Comparison of ENCODE assay signal across 1 cellular context in the genomic region with DNA sequence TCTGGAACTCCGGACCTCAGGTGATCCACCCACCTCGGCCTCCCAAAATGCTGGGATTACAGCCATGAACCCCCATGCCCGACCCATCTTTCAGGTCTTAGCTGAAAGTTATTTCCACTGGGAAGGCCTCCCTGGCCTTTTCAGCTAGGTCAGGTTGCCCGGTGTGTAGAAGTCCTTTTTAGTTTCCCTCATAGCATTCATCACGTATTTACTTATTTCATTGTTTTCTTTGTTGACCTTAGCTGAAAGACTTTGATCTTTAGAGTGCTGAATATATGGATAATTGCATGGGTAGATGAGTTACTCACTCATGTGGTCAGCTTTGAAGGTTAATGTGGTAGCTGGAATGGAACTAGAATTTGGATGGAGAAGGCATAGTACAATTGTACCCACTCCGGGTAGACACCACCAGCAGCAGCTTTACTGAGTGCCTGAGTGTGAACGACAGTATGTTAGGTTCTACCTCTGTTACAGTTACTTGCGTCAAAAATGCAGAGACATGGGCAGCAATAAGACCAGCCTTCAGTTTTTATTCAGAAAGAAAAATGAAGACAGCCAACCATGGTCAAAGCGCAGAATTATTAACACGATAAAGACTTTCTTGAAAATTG.
TF ChIP-seq lines count a peak whose summit lies in the region.

No MANE protein-coding gene starts in this region.

TF ChIP-seq in HepG2, 621 proteins besides CTCF, POLR2A, EP300 and RAD21 (continued from another document):
- TF ChIP-seq RFXAP (CRISPR knock-in tag; IDR thresholded peaks at IDR 0.05; ENCODE audit: borderline replicate concordance) (peak; percentile 45; the same call in 1 of the 2 replicates), ZNF234 (CRISPR knock-in tag; conservative IDR thresholded peaks at IDR 0.05) (0 out of 2 replicates have a peak, but pooled peaks have one; percentile 67), ZNF383 (CRISPR knock-in tag; IDR thresholded peaks at IDR 0.05; ENCODE audit: borderline replicate concordance) (no peak), THAP11 (CRISPR knock-in tag; IDR thresholded peaks at IDR 0.05) (peak; percentile 86), PITX1 (CRISPR knock-in tag; IDR thresholded peaks at IDR 0.05) (no peak), ZNF615 (CRISPR knock-in tag; IDR thresholded peaks at IDR 0.05; ENCODE audit: borderline replicate concordance) (no peak), ZNF746 (CRISPR knock-in tag; IDR thresholded peaks at IDR 0.05) (0 out of 2 replicates have a peak, but pooled peaks have one; percentile 43), PHF8 (CRISPR knock-in tag; IDR thresholded peaks at IDR 0.05) (no peak), ZNF451 (CRISPR knock-in tag; IDR thresholded peaks at IDR 0.05) (peak; percentile 66; the same call in 1 of the 2 replicates), RXRB (CRISPR knock-in tag; IDR thresholded peaks at IDR 0.05; ENCODE audit: borderline replicate concordance) (peak; percentile 97), ZFP36L2 (CRISPR knock-in tag; IDR thresholded peaks at IDR 0.05) (peak; percentile 75; the same call in 1 of the 2 replicates), ARHGAP35 (CRISPR knock-in tag; IDR thresholded peaks at IDR 0.05; ENCODE audit: borderline replicate concordance) (0 out of 2 replicates have a peak, but pooled peaks have one; percentile 25), ZNF775 (CRISPR knock-in tag; IDR thresholded peaks at IDR 0.05; ENCODE audit: borderline replicate concordance) (no peak), MAFF (IDR thresholded peaks at IDR 0.05; ENCODE audit: low read depth, low read length) (peak; percentile 59), ZBTB20 (CRISPR knock-in tag; IDR thresholded peaks at IDR 0.05; ENCODE audit: borderline replicate concordance, low read depth) (peak; percentile 97; the same call in 1 of the 2 replicates), JUNB (CRISPR knock-in tag; IDR thresholded peaks at IDR 0.05; ENCODE audit: borderline replicate concordance) (peak; percentile 87; the same call in 1 of the 2 replicates), ZNF251 (CRISPR knock-in tag; IDR thresholded peaks at IDR 0.05) (no peak), ZNF337 (CRISPR knock-in tag; IDR thresholded peaks at IDR 0.05; ENCODE audit: borderline replicate concordance, low read depth) (0 out of 2 replicates have a peak, but pooled peaks have one; percentile 44), ZBTB7B (CRISPR knock-in tag; IDR thresholded peaks at IDR 0.05) (peak; percentile 65; the same call in 1 of the 2 replicates), CEBPG (CRISPR knock-in tag; IDR thresholded peaks at IDR 0.05) (peak; percentile 85), PHF21A (CRISPR knock-in tag; IDR thresholded peaks at IDR 0.05) (peak; percentile 96), ZNF720 (CRISPR knock-in tag; IDR thresholded peaks at IDR 0.05) (no peak), ZNF331 (CRISPR knock-in tag; IDR thresholded peaks at IDR 0.05) (peak; percentile 96), KLF12 (CRISPR knock-in tag; IDR thresholded peaks at IDR 0.05; ENCODE audit: borderline replicate concordance) (no peak), NR2F6 (IDR thresholded peaks at IDR 0.05) (peak; percentile 89), NR2F6 (CRISPR knock-in tag; IDR thresholded peaks at IDR 0.05) (peak; percentile 96), ISX (CRISPR knock-in tag; conservative IDR thresholded peaks at IDR 0.05) (no peak), ZNF30 (CRISPR knock-in tag; IDR thresholded peaks at IDR 0.05) (no peak), KMT2A (CRISPR knock-in tag; IDR thresholded peaks at IDR 0.05) (peak; percentile 87), CREM (IDR thresholded peaks at IDR 0.05) (peak; percentile 94), CREM (CRISPR knock-in tag; IDR thresholded peaks at IDR 0.05) (no peak), MED13 (CRISPR knock-in tag; IDR thresholded peaks at IDR 0.05) (0 out of 2 replicates have a peak, but pooled peaks have one; percentile 60), FOXA1 (IDR thresholded peaks at IDR 0.05) (peak; percentile 99), FOXA1 (CRISPR knock-in tag; IDR thresholded peaks at IDR 0.05) (peak; percentile 100), GATA4 (IDR thresholded peaks at IDR 0.05; ENCODE audit: borderline replicate concordance, low read depth) (peak; percentile 80; the same call in 1 of the 2 replicates)
- TF ChIP-seq, protein P1, sequence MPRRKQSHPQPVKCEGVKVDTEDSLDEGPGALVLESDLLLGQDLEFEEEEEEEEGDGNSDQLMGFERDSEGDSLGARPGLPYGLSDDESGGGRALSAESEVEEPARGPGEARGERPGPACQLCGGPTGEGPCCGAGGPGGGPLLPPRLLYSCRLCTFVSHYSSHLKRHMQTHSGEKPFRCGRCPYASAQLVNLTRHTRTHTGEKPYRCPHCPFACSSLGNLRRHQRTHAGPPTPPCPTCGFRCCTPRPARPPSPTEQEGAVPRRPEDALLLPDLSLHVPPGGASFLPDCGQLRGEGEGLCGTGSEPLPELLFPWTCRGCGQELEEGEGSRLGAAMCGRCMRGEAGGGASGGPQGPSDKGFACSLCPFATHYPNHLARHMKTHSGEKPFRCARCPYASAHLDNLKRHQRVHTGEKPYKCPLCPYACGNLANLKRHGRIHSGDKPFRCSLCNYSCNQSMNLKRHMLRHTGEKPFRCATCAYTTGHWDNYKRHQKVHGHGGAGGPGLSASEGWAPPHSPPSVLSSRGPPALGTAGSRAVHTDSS (CRISPR knock-in tag; conservative IDR thresholded peaks at IDR 0.05): no peak
- TF ChIP-seq, protein P2, sequence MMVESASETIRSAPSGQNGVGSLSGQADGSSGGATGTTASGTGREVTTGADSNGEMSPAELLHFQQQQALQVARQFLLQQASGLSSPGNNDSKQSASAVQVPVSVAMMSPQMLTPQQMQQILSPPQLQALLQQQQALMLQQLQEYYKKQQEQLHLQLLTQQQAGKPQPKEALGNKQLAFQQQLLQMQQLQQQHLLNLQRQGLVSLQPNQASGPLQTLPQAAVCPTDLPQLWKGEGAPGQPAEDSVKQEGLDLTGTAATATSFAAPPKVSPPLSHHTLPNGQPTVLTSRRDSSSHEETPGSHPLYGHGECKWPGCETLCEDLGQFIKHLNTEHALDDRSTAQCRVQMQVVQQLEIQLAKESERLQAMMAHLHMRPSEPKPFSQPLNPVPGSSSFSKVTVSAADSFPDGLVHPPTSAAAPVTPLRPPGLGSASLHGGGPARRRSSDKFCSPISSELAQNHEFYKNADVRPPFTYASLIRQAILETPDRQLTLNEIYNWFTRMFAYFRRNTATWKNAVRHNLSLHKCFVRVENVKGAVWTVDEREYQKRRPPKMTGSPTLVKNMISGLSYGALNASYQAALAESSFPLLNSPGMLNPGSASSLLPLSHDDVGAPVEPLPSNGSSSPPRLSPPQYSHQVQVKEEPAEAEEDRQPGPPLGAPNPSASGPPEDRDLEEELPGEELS (CRISPR knock-in tag; IDR thresholded peaks at IDR 0.05): peak; percentile 97
- TF ChIP-seq, protein P3, sequence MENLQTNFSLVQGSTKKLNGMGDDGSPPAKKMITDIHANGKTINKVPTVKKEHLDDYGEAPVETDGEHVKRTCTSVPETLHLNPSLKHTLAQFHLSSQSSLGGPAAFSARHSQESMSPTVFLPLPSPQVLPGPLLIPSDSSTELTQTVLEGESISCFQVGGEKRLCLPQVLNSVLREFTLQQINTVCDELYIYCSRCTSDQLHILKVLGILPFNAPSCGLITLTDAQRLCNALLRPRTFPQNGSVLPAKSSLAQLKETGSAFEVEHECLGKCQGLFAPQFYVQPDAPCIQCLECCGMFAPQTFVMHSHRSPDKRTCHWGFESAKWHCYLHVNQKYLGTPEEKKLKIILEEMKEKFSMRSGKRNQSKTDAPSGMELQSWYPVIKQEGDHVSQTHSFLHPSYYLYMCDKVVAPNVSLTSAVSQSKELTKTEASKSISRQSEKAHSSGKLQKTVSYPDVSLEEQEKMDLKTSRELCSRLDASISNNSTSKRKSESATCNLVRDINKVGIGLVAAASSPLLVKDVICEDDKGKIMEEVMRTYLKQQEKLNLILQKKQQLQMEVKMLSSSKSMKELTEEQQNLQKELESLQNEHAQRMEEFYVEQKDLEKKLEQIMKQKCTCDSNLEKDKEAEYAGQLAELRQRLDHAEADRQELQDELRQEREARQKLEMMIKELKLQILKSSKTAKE (CRISPR knock-in tag; IDR thresholded peaks at IDR 0.05; ENCODE audit: borderline replicate concordance): 0 out of 2 replicates have a peak, but pooled peaks have one; percentile 37
- TF ChIP-seq, protein P4, sequence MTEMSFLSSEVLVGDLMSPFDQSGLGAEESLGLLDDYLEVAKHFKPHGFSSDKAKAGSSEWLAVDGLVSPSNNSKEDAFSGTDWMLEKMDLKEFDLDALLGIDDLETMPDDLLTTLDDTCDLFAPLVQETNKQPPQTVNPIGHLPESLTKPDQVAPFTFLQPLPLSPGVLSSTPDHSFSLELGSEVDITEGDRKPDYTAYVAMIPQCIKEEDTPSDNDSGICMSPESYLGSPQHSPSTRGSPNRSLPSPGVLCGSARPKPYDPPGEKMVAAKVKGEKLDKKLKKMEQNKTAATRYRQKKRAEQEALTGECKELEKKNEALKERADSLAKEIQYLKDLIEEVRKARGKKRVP (CRISPR knock-in tag; IDR thresholded peaks at IDR 0.05): peak in 1 of 2 experiments; percentile 84; a peak in 2 of 4 replicates
- TF ChIP-seq, protein P5, sequence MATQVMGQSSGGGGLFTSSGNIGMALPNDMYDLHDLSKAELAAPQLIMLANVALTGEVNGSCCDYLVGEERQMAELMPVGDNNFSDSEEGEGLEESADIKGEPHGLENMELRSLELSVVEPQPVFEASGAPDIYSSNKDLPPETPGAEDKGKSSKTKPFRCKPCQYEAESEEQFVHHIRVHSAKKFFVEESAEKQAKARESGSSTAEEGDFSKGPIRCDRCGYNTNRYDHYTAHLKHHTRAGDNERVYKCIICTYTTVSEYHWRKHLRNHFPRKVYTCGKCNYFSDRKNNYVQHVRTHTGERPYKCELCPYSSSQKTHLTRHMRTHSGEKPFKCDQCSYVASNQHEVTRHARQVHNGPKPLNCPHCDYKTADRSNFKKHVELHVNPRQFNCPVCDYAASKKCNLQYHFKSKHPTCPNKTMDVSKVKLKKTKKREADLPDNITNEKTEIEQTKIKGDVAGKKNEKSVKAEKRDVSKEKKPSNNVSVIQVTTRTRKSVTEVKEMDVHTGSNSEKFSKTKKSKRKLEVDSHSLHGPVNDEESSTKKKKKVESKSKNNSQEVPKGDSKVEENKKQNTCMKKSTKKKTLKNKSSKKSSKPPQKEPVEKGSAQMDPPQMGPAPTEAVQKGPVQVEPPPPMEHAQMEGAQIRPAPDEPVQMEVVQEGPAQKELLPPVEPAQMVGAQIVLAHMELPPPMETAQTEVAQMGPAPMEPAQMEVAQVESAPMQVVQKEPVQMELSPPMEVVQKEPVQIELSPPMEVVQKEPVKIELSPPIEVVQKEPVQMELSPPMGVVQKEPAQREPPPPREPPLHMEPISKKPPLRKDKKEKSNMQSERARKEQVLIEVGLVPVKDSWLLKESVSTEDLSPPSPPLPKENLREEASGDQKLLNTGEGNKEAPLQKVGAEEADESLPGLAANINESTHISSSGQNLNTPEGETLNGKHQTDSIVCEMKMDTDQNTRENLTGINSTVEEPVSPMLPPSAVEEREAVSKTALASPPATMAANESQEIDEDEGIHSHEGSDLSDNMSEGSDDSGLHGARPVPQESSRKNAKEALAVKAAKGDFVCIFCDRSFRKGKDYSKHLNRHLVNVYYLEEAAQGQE (IDR thresholded peaks at IDR 0.05; ENCODE audit: borderline replicate concordance in 1 of 2, low read depth in 1 of 2, low read length in 2 of 2): peak in 1 of 2 experiments; percentile 57; a peak in 1 of 4 replicates
- TF ChIP-seq, protein P6, sequence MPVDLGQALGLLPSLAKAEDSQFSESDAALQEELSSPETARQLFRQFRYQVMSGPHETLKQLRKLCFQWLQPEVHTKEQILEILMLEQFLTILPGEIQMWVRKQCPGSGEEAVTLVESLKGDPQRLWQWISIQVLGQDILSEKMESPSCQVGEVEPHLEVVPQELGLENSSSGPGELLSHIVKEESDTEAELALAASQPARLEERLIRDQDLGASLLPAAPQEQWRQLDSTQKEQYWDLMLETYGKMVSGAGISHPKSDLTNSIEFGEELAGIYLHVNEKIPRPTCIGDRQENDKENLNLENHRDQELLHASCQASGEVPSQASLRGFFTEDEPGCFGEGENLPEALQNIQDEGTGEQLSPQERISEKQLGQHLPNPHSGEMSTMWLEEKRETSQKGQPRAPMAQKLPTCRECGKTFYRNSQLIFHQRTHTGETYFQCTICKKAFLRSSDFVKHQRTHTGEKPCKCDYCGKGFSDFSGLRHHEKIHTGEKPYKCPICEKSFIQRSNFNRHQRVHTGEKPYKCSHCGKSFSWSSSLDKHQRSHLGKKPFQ (CRISPR knock-in tag; IDR thresholded peaks at IDR 0.05; ENCODE audit: insufficient replicate concordance): peak; percentile 50
- TF ChIP-seq, protein P7, sequence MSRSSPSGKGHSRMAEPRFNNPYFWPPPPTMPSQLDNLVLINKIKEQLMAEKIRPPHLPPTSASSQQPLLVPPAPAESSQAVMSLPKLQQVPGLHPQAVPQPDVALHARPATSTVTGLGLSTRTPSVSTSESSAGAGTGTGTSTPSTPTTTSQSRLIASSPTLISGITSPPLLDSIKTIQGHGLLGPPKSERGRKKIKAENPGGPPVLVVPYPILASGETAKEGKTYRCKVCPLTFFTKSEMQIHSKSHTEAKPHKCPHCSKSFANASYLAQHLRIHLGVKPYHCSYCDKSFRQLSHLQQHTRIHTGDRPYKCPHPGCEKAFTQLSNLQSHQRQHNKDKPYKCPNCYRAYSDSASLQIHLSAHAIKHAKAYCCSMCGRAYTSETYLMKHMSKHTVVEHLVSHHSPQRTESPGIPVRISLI (CRISPR knock-in tag; IDR thresholded peaks at IDR 0.05; ENCODE audit: borderline replicate concordance): peak; percentile 66; the same call in 1 of the 2 replicates
